In genomic region chr2:17136895-17137294, GRCh38 we compare ENCODE assay signal across 18 cellular contexts.
DNase-seq lines count a peak whose midpoint lies in the region; ATAC-seq, FAIRE-seq and TF ChIP-seq lines count a peak whose summit lies in the region.
"Had no signal": no experiment of that assay in that cellular context is flagged by ENCODE, and none has a peak within 500 bp of the region (broad histone marks: within the 10 kb centered on the region; RNA-seq: fewer than 3 reads in every experiment).

No MANE protein-coding gene starts in this region.

- H3K4me3 Mint-ChIP-seq in natural killer cell, result no peak overlapping the region
- H3K4me3 Mint-ChIP-seq: CD14-positive monocyte; CD8-positive, alpha-beta T cell had no signal

- H3K4me3 ChIP-seq in K562 (no peak overlapping the region), fibroblast of villous mesenchyme (ENCODE audit: low read depth, low read length) (no peak overlapping the region), tibial nerve (no peak overlapping the region)
- H3K4me3 ChIP-seq: A549, HAP-1 had no signal

- CTCF ChIA-PET in K562 (lab: Yijun Ruan, JAX; ENCODE audit: low intra/inter-chr PET ratio), result no interaction called here

- H3K36me3 Mint-ChIP-seq in natural killer cell, result no peaks in the 10 kb centered on the region
- H3K36me3 Mint-ChIP-seq: CD14-positive monocyte; CD8-positive, alpha-beta T cell had no signal

- FAIRE-seq in K562 (lab: Jason Lieb, UNC), result no peak
- FAIRE-seq: A549, D721Med, GM12892, H1 had no signal

- peak; percentile 13 to 73 for DNase-seq in NCI-H524 (lab: John Stamatoyannopoulos, UW)
- peak; percentile 43 for DNase-seq in NCI-H69 (lab: John Stamatoyannopoulos, UW)
- DNase-seq in K562 (ENCODE audit: extremely low read depth in 1 of 4, low spot score in 3 of 4), result no peak
- peak; percentile 56 for DNase-seq in fibroblast of villous mesenchyme (ENCODE audit: low read depth)
- DNase-seq in activated CD4-positive, alpha-beta T cell treated with anti-CD3 and anti-CD28 coated beads, Interleukin-2, amount 50 U/mL, for 1 hour, result no peak
- no peak for DNase-seq in natural killer cell
- DNase-seq in tibial nerve (ENCODE audit: low spot score in 2 of 2), result no peak
- DNase-seq: CD8-positive, alpha-beta T cell; COR-L47; DND-41; GDM1 had no signal

- H3K27me3 ChIP-seq in K562 (ENCODE audit: control insufficient read depth in 2 of 2, insufficient read depth in 2 of 2, low read length in 2 of 2) (no peaks in the 10 kb centered on the region), tibial nerve (no peaks in the 10 kb centered on the region)

- in situ Hi-C loops in K562 (cut with MboI), result no loop called here

- intact Hi-C loops in K562 (cut with micrococcal nuclease), result no loop called here
- intact Hi-C loops in natural killer cell (cut with micrococcal nuclease), result no loop called here

- no peaks in the 10 kb centered on the region for H4K20me1 ChIP-seq in K562 (replicated peaks; ENCODE audit: control insufficient read depth, insufficient read depth, low read length)

- H3K36me3 ChIP-seq in K562 (ENCODE audit: control insufficient read depth, insufficient read depth, low read length) (no peaks in the 10 kb centered on the region), tibial nerve (no peaks in the 10 kb centered on the region)
- H3K36me3 ChIP-seq: HAP-1 had no signal

- no peaks in the 10 kb centered on the region for H3K79me2 ChIP-seq in K562 (ENCODE audit: control insufficient read depth, insufficient read depth, low read length)

- H3K4me1 ChIP-seq in K562 (replicated peaks in 1 of 2; ENCODE audit: control insufficient read depth in 2 of 2, insufficient read depth in 2 of 2, low read length in 2 of 2) (peaks cover 0 to 12% of the 10 kb centered on the region in 2 experiments; a peak in 2 of 5 replicates), tibial nerve (no peaks in the 10 kb centered on the region)
- H3K4me1 ChIP-seq: A549, HAP-1 had no signal

- no TSS peak for BruUV-seq in K562 (replicated peaks; lab: Mats Ljungman, UMichigan)

- POLR2A ChIA-PET in K562 (lab: Yijun Ruan, JAX), result interaction anchor here (0.8 kb wide), 1 partner anchor 14 kb away, joined by 3 read pairs; no protein-coding TSS in a partner anchor

- peaks cover 10 to 13% of the 10 kb centered on the region in 2 donors for H3K9me3 Mint-ChIP-seq in natural killer cell
- H3K9me3 Mint-ChIP-seq: CD14-positive monocyte had no signal

- H3K4me1 Mint-ChIP-seq in natural killer cell, result no peaks in the 10 kb centered on the region
- H3K4me1 Mint-ChIP-seq: CD14-positive monocyte had no signal

- H3K27ac ChIP-seq in K562 (ENCODE audit: extremely low read depth, low read depth, low read length) (no peak overlapping the region), tibial nerve (no peak overlapping the region)
- H3K27ac ChIP-seq: A549, HL-60 had no signal

- WGBS in K562 (ENCODE audit: insufficient coverage, low coverage, missing lambda C conversion rate), result 74% methylated on average over 2 of the region's 2 CpGs
- 52 to 56% methylated on average over 2 of the region's 2 CpGs for WGBS in tibial nerve, 2 donors

- ATAC-seq in K562, result no peak
- no peak for ATAC-seq in natural killer cell
- ATAC-seq: A549; CD8-positive, alpha-beta T cell had no signal

- no peak for TF ChIP-seq CTCF in K562 (IDR thresholded peaks at IDR 0.05 in 2 of 3, conservative IDR thresholded peaks at IDR 0.05 in 1 of 3; ENCODE audit: insufficient read depth in 2 of 3, low read depth in 1 of 3, low read length in 3 of 3)
- no peak for TF ChIP-seq CTCF in fibroblast of villous mesenchyme (IDR thresholded peaks at IDR 0.05; ENCODE audit: insufficient read depth, low read depth, low read length)
- no peak for TF ChIP-seq CTCF in natural killer cell (IDR thresholded peaks at IDR 0.05)
- TF ChIP-seq CTCF in tibial nerve (IDR thresholded peaks at IDR 0.05), result no peak

- no peaks in the 10 kb centered on the region for H3K9me1 ChIP-seq in K562 (ENCODE audit: control insufficient read depth, insufficient read depth, low read length)

- H3K4me2 ChIP-seq in K562 (ENCODE audit: insufficient read depth, low read length), result no peak overlapping the region
- H3K4me2 ChIP-seq: A549 had no signal

- no peak overlapping the region for H3K9ac ChIP-seq in K562 (ENCODE audit: insufficient read depth in 1 of 2, low read depth in 2 of 2, low read length in 2 of 2)

- TF ChIP-seq RAD21 in K562 (CRISPR knock-in tag; conservative IDR thresholded peaks at IDR 0.05 in 1 of 2, IDR thresholded peaks at IDR 0.05 in 1 of 2), result no peak

- TF ChIP-seq POLR2A in K562 (conservative IDR thresholded peaks at IDR 0.05), result no peak
- no peak for TF ChIP-seq POLR2A in tibial nerve (IDR thresholded peaks at IDR 0.05)

- no peaks in the 10 kb centered on the region for H3K27me3 Mint-ChIP-seq in natural killer cell (ENCODE audit: low read depth in 2 of 2)

- H2AFZ ChIP-seq in K562 (ENCODE audit: low read depth, low read length), result peak overlapping the region; percentile 82; the same call in 1 of the 2 replicates

- TF ChIP-seq EP300 in K562 (IDR thresholded peaks at IDR 0.05; ENCODE audit: low read length) (no peak), tibial nerve (IDR thresholded peaks at IDR 0.05) (no peak)

- H3K9me3 ChIP-seq in K562 (replicated peaks; ENCODE audit: control insufficient read depth, insufficient read depth, low read depth, low read length), result no peaks in the 10 kb centered on the region
- H3K9me3 ChIP-seq in tibial nerve, result no peaks in the 10 kb centered on the region
- H3K9me3 ChIP-seq: A549, HAP-1 had no signal

- H3K27ac Mint-ChIP-seq in natural killer cell, result no peak overlapping the region
- H3K27ac Mint-ChIP-seq: CD14-positive monocyte; CD8-positive, alpha-beta T cell had no signal

TF ChIP-seq in K562, 482 proteins besides CTCF, POLR2A, EP300 and RAD21:
- 0 out of 2 replicates have a peak, but pooled peaks have one; percentile 14 for TF ChIP-seq NFIC (IDR thresholded peaks at IDR 0.05)
- no peak for TF ChIP-seq KHSRP (IDR thresholded peaks at IDR 0.05)
- TF ChIP-seq HDAC6 (IDR thresholded peaks at IDR 0.05; ENCODE audit: low read depth, low read length), result no peak
- TF ChIP-seq CCNT2 (IDR thresholded peaks at IDR 0.05; ENCODE audit: borderline replicate concordance, extremely low read depth, insufficient read length, low read depth, low read length), result no peak
- TF ChIP-seq, protein P1, sequence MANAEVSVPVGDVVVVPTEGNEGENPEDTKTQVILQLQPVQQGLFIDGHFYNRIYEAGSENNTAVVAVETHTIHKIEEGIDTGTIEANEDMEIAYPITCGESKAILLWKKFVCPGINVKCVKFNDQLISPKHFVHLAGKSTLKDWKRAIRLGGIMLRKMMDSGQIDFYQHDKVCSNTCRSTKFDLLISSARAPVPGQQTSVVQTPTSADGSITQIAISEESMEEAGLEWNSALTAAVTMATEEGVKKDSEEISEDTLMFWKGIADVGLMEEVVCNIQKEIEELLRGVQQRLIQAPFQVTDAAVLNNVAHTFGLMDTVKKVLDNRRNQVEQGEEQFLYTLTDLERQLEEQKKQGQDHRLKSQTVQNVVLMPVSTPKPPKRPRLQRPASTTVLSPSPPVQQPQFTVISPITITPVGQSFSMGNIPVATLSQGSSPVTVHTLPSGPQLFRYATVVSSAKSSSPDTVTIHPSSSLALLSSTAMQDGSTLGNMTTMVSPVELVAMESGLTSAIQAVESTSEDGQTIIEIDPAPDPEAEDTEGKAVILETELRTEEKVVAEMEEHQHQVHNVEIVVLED (CRISPR knock-in tag; IDR thresholded peaks at IDR 0.05), result no peak

Comparison
In these comparisons a context has a peak if more than half of its experiments do, and no peak if none do; other contexts are left out.
1. DNase-seq: peak in NCI-H524 (2 of 2), NCI-H69 (single experiment) and fibroblast of villous mesenchyme (single experiment); none in K562 (0 of 4), activated CD4-positive, alpha-beta T cell treated with anti-CD3 and anti-CD28 coated beads, Interleukin-2, amount 50 U/mL, for 1 hour (single experiment), natural killer cell (single experiment) and tibial nerve (0 of 2).